20 cellular contexts compared by ENCODE assay signal in genomic region chr7:44267719-44268413, GRCh38. TPM values are rescaled to one million over a fixed set of nuclear protein-coding genes. Genes with fewer than 3 reads are reported as not detected.
DNase-seq lines count a peak whose midpoint lies in the region; ATAC-seq and TF ChIP-seq lines count a peak whose summit lies in the region.
"Had no signal": no experiment of that assay in that cellular context is flagged by ENCODE, and none has a peak within 500 bp of the region (broad histone marks: within the 10 kb centered on the region; RNA-seq: fewer than 3 reads in every experiment).

No MANE protein-coding gene starts in this region.

- H3F3A ChIP-seq in GM23338 (replicated peaks; ENCODE audit: low read depth) (no peaks in the 10 kb centered on the region), SK-N-SH (replicated peaks; ENCODE audit: insufficient read depth) (no peaks in the 10 kb centered on the region), neural progenitor cell (ENCODE audit: low read depth) (no peaks in the 10 kb centered on the region)

- ATAC-seq in GM23338: peak; percentile 40
- ATAC-seq in left lung: no peak
- no peak for ATAC-seq in HG03521 (IDR thresholded peaks at IDR 0.05; ENCODE audit: unreplicated experiment)
- ATAC-seq in HG03135 (IDR thresholded peaks at IDR 0.05; ENCODE audit: unreplicated experiment): no peak
- ATAC-seq: T-helper 17 cell had no signal

- H4K20me1 ChIP-seq in GM23338 (replicated peaks; ENCODE audit: insufficient read depth): no peaks in the 10 kb centered on the region
- H4K20me1 ChIP-seq in SK-N-SH (ENCODE audit: insufficient read depth): no peaks in the 10 kb centered on the region
- no peaks in the 10 kb centered on the region for H4K20me1 ChIP-seq in neural progenitor cell (ENCODE audit: low read depth)

- H3K9me3 ChIP-seq in SK-N-SH: no peaks in the 10 kb centered on the region
- H3K9me3 ChIP-seq in neural progenitor cell (ENCODE audit: low read depth): no peaks in the 10 kb centered on the region
- H3K9me3 ChIP-seq in left lung: no peaks in the 10 kb centered on the region
- H3K9me3 ChIP-seq: spleen had no signal

- H2AFZ ChIP-seq in GM23338 (peak overlapping the region; percentile 56), SK-N-SH (ENCODE audit: low read depth) (no peak overlapping the region), neural progenitor cell (replicated peaks) (peak overlapping the region; percentile 67)

- H3K4me2 ChIP-seq in GM23338 (no peak overlapping the region), SK-N-SH (no peak overlapping the region), neural progenitor cell (no peak overlapping the region)

- H3K27ac ChIP-seq in GM23338 (ENCODE audit: low read depth) (no peak overlapping the region), SK-N-SH (ENCODE audit: low read depth in 2 of 2, low read length in 1 of 2) (peak overlapping the region in 1 of 2 experiments; percentile 70; a peak in 2 of 4 replicates), neural progenitor cell (no peak overlapping the region), left lung (no peak overlapping the region)
- H3K27ac ChIP-seq: 22Rv1, spleen had no signal

- no peak overlapping the region for H3K4me3 Mint-ChIP-seq in GM23338
- no peak overlapping the region for H3K4me3 Mint-ChIP-seq in neural progenitor cell
- H3K4me3 Mint-ChIP-seq: activated naive CD4-positive, alpha-beta T cell treated with anti-CD3 and anti-CD28 coated beads, Interleukin-2, amount 50 U/mL, for 24 hours; T-helper 17 cell had no signal

- WGBS in SK-N-SH (ENCODE audit: low lambda C conversion rate): 61% methylated on average over 19 of the region's 19 CpGs

- no peak overlapping the region for H3K27ac Mint-ChIP-seq in GM23338
- no peak overlapping the region for H3K27ac Mint-ChIP-seq in neural progenitor cell
- H3K27ac Mint-ChIP-seq: activated naive CD4-positive, alpha-beta T cell treated with anti-CD3 and anti-CD28 coated beads, Interleukin-2, amount 50 U/mL, for 24 hours; progenitor cell of endocrine pancreas; T-helper 17 cell had no signal

- H3K36me3 ChIP-seq in GM23338 (ENCODE audit: insufficient read depth) (no peaks in the 10 kb centered on the region), SK-N-SH (replicated peaks in 1 of 2; ENCODE audit: control insufficient read depth in 1 of 2, insufficient read depth in 2 of 2, low read length in 1 of 2) (no peaks in the 10 kb centered on the region), neural progenitor cell (no peaks in the 10 kb centered on the region), left lung (no peaks in the 10 kb centered on the region)
- H3K36me3 ChIP-seq: spleen had no signal

- intact Hi-C loops in left lung (cut with DNase I): no loop called here

- H3K4me1 Mint-ChIP-seq in GM23338 (peaks cover 15% of the 10 kb centered on the region), neural progenitor cell (peaks cover 6% of the 10 kb centered on the region)
- H3K4me1 Mint-ChIP-seq: activated naive CD4-positive, alpha-beta T cell treated with anti-CD3 and anti-CD28 coated beads, Interleukin-2, amount 50 U/mL, for 24 hours; T-helper 17 cell had no signal

- peak in 2 of 3 experiments; percentile 74 to 83 for DNase-seq in NCI-H1417 (lab: John Stamatoyannopoulos, UW)
- no peak for DNase-seq in NCI-H1417 treated with DMSO at 0.1 percent for 48 hours (lab: John Stamatoyannopoulos, UW)
- DNase-seq in GM23338 (ENCODE audit: low spot score): no peak
- DNase-seq in SK-N-SH: peak; percentile 76
- DNase-seq in neural progenitor cell (ENCODE audit: low spot score): peak; percentile 45
- DNase-seq in left lung: no peak
- DNase-seq: activated CD4-positive, alpha-beta T cell treated with anti-CD3 and anti-CD28 coated beads, Interleukin-2, amount 50 U/mL, for 48 hours; AML-193; EL; mammary epithelial cell; NCI-H1105; SHP77 treated with DMSO at 0.1 percent for 48 hours; spleen; stimulated activated CD4-positive, alpha-beta T cell treated with anti-CD3 and anti-CD28 coated beads, Interleukin-4, amount 100 ng/mL, for 4 hours; T-helper 17 cell had no signal

- CTCF ChIA-PET in SK-N-SH (lab: Yijun Ruan, JAX): interaction anchor here (1.1 to 3.3 kb wide), 5 partner anchors 11 to 40 kb away, joined by 4 to 21 read pairs (median 6); no protein-coding TSS in a partner anchor

- no peak overlapping the region for H3K4me3 ChIP-seq in GM23338
- no peak overlapping the region for H3K4me3 ChIP-seq in SK-N-SH (ENCODE audit: low read depth in 2 of 2, low read length in 1 of 2)
- H3K4me3 ChIP-seq in neural progenitor cell: no peak overlapping the region
- H3K4me3 ChIP-seq in left lung: no peak overlapping the region
- H3K4me3 ChIP-seq: spleen had no signal

- TF ChIP-seq CTCF in GM23338 (conservative IDR thresholded peaks at IDR 0.05; ENCODE audit: low read depth in 2 of 2) (no peak), SK-N-SH (IDR thresholded peaks at IDR 0.05) (no peak), neural progenitor cell (IDR thresholded peaks at IDR 0.05) (no peak), left lung (IDR thresholded peaks at IDR 0.05) (no peak)

- TF ChIP-seq RAD21 in SK-N-SH (IDR thresholded peaks at IDR 0.05; ENCODE audit: low read length): 0 out of 2 replicates have a peak, but pooled peaks have one; percentile 4

- H3K27me3 Mint-ChIP-seq in GM23338 (ENCODE audit: insufficient read depth, low read depth, poor library complexity) (peaks cover 9% of the 10 kb centered on the region), neural progenitor cell (ENCODE audit: insufficient read depth, low read depth) (peaks cover 5% of the 10 kb centered on the region)
- H3K27me3 Mint-ChIP-seq: activated naive CD4-positive, alpha-beta T cell treated with anti-CD3 and anti-CD28 coated beads, Interleukin-2, amount 50 U/mL, for 24 hours had no signal

- no peaks in the 10 kb centered on the region for H3K4me1 ChIP-seq in GM23338 (ENCODE audit: insufficient read depth)
- peaks cover 0 to 59% of the 10 kb centered on the region in 2 experiments; a peak in 2 of 4 replicates for H3K4me1 ChIP-seq in SK-N-SH (ENCODE audit: control insufficient read depth in 1 of 2, insufficient read depth in 2 of 2, low read depth in 1 of 2, low read length in 1 of 2)
- H3K4me1 ChIP-seq in neural progenitor cell: peaks cover 11% of the 10 kb centered on the region
- H3K4me1 ChIP-seq in left lung: no peaks in the 10 kb centered on the region
- H3K4me1 ChIP-seq: spleen had no signal

- POLR2A ChIA-PET in SK-N-SH (lab: Yijun Ruan, JAX): interaction anchor here (0.7 kb wide), 1 partner anchor 9 kb away, joined by 3 read pairs; no protein-coding TSS in a partner anchor

- H3K9ac ChIP-seq in SK-N-SH (no peak overlapping the region), neural progenitor cell (no peak overlapping the region)

- H3K27me3 ChIP-seq in GM23338 (ENCODE audit: insufficient read depth): no peaks in the 10 kb centered on the region
- peaks cover 48% of the 10 kb centered on the region for H3K27me3 ChIP-seq in SK-N-SH (ENCODE audit: insufficient read depth)
- no peaks in the 10 kb centered on the region for H3K27me3 ChIP-seq in neural progenitor cell
- peaks cover 3 to 40% of the 10 kb centered on the region in 2 donors for H3K27me3 ChIP-seq in left lung

- H3K9me3 Mint-ChIP-seq in GM23338 (no peaks in the 10 kb centered on the region), neural progenitor cell (no peaks in the 10 kb centered on the region)
- H3K9me3 Mint-ChIP-seq: activated naive CD4-positive, alpha-beta T cell treated with anti-CD3 and anti-CD28 coated beads, Interleukin-2, amount 50 U/mL, for 24 hours had no signal

- no peak for TF ChIP-seq EP300 in SK-N-SH (IDR thresholded peaks at IDR 0.05; ENCODE audit: borderline replicate concordance in 1 of 2, low read depth in 1 of 2, low read length in 1 of 2)

- H3K9me2 ChIP-seq in GM23338 (ENCODE audit: insufficient read depth) (no peaks in the 10 kb centered on the region), SK-N-SH (no peaks in the 10 kb centered on the region)

- H3K79me2 ChIP-seq in GM23338 (replicated peaks; ENCODE audit: insufficient read depth): no peaks in the 10 kb centered on the region
- H3K79me2 ChIP-seq in SK-N-SH (ENCODE audit: insufficient read depth): no peaks in the 10 kb centered on the region
- H3K79me2 ChIP-seq in neural progenitor cell (ENCODE audit: low read depth): no peaks in the 10 kb centered on the region

- H3K36me3 Mint-ChIP-seq in GM23338 (ENCODE audit: low read depth): no peaks in the 10 kb centered on the region
- H3K36me3 Mint-ChIP-seq in neural progenitor cell: no peaks in the 10 kb centered on the region
- H3K36me3 Mint-ChIP-seq: activated naive CD4-positive, alpha-beta T cell treated with anti-CD3 and anti-CD28 coated beads, Interleukin-2, amount 50 U/mL, for 24 hours had no signal

TF ChIP-seq in GM23338, 12 proteins besides CTCF, POLR2A, EP300 and RAD21:
- TF ChIP-seq ZNF114 (CRISPR knock-in tag; IDR thresholded peaks at IDR 0.05): no peak

TF ChIP-seq in SK-N-SH, 30 proteins besides CTCF, POLR2A, EP300 and RAD21 (continues in another document):
- TF ChIP-seq, protein P1, sequence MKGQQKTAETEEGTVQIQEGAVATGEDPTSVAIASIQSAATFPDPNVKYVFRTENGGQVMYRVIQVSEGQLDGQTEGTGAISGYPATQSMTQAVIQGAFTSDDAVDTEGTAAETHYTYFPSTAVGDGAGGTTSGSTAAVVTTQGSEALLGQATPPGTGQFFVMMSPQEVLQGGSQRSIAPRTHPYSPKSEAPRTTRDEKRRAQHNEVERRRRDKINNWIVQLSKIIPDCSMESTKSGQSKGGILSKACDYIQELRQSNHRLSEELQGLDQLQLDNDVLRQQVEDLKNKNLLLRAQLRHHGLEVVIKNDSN (IDR thresholded peaks at IDR 0.05; ENCODE audit: borderline replicate concordance, low read depth): no peak
- no peak for TF ChIP-seq ELF1 (IDR thresholded peaks at IDR 0.05)
- no peak for TF ChIP-seq SMC3 (IDR thresholded peaks at IDR 0.05; ENCODE audit: low read depth, low read length)
- TF ChIP-seq, protein P2, sequence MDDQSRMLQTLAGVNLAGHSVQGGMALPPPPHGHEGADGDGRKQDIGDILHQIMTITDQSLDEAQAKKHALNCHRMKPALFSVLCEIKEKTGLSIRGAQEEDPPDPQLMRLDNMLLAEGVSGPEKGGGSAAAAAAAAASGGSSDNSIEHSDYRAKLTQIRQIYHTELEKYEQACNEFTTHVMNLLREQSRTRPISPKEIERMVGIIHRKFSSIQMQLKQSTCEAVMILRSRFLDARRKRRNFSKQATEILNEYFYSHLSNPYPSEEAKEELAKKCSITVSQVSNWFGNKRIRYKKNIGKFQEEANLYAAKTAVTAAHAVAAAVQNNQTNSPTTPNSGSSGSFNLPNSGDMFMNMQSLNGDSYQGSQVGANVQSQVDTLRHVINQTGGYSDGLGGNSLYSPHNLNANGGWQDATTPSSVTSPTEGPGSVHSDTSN (IDR thresholded peaks at IDR 0.05): no peak
- TF ChIP-seq YY1 (IDR thresholded peaks at IDR 0.05; ENCODE audit: low read depth): no peak
- TF ChIP-seq NRF1 (IDR thresholded peaks at IDR 0.05; ENCODE audit: low read depth, low read length): no peak
- TF ChIP-seq EZH2phosphoT487 (IDR thresholded peaks at IDR 0.05; ENCODE audit: borderline replicate concordance, low read depth): no peak

RNA-seq across cellular contexts. Expression of gene CAMK2B, which starts 57.5 kb away (rescaled TPM):
- not detected in 2 replicates for total RNA-seq in GM23338 (2014; rRNA removed; shearing (Covaris generic))
- polyA plus RNA-seq in GM23338 (2016; fragmentation: Nextera tagmentation; extraction: Ambion mirVana) (not detected in 2 replicates), SK-N-SH (2012; rRNA removed) (0.10 and 0.20 TPM in 2 replicates)
- 0.13 and 0.17 TPM in 2 replicates for polyA plus RNA-seq in SK-N-SH (2012; cell fraction: cytosol; rRNA removed)
- polyA plus RNA-seq in SK-N-SH (2012; cell fraction: nucleus; rRNA removed): 0.15 and 0.19 TPM in 2 replicates
- total RNA-seq in neural progenitor cell (ENCODE audit: low replicate concordance) (0.09 and 0.31 TPM in 2 replicates), left lung (under 1 TPM; 0.17 to 0.18 TPM)

Comparison
In these comparisons a context has a peak if more than half of its experiments do, and no peak if none do; other contexts are left out.
1. DNase-seq: peak in NCI-H1417 (2 of 3), SK-N-SH (single experiment) and neural progenitor cell (single experiment); none in NCI-H1417 treated with DMSO at 0.1 percent for 48 hours (single experiment), GM23338 (single experiment) and left lung (0 of 2).